In genomic region chr20:35172434-35172806, GRCh38 we compare ENCODE assay signal across 8 cellular contexts. TPM values are rescaled to one million over a fixed set of nuclear protein-coding genes. Genes with fewer than 3 reads are reported as not detected.
DNase-seq lines count a peak whose midpoint lies in the region; ATAC-seq and TF ChIP-seq lines count a peak whose summit lies in the region.

No MANE protein-coding gene starts in this region.

- H3F3A ChIP-seq in PC-3 (ENCODE audit: low read length, unreplicated experiment) = no peaks in the 10 kb centered on the region

- POLR2A ChIA-PET in PC-3 (lab: Charles Lee; ENCODE audit: unreplicated experiment) = no interaction called here

- no peaks in the 10 kb centered on the region; the same call in none of the 2 replicates for H3K4me1 ChIP-seq in BE2C
- peaks cover 19% of the 10 kb centered on the region for H3K4me1 ChIP-seq in PC-3 (ENCODE audit: insufficient read depth, low read length)
- no peaks in the 10 kb centered on the region for H3K4me1 ChIP-seq in endocrine pancreas (ENCODE audit: control insufficient read depth, insufficient read depth, low read length)
- peaks cover 0 to 5% of the 10 kb centered on the region in 2 donors for H3K4me1 ChIP-seq in neuronal stem cell (ENCODE audit: control insufficient read depth in 2 of 2, insufficient read depth in 1 of 2, low read depth in 1 of 2, low read length in 2 of 2)

- H2AFZ ChIP-seq in PC-3 (ENCODE audit: low read length) (peak overlapping the region; percentile 84), neuronal stem cell (ENCODE audit: low read length) (no peak overlapping the region)

- CTCF ChIA-PET in PC-3 (lab: Charles Lee) = no interaction called here

- H3K79me1 ChIP-seq in neuronal stem cell (ENCODE audit: low read depth, low read length) = no peaks in the 10 kb centered on the region

- intact Hi-C loops in PC-3 (cut with micrococcal nuclease) = no loop called here

- H3K27ac ChIP-seq in PC-3 (ENCODE audit: low read length) = no peak overlapping the region
- H3K27ac ChIP-seq in neuronal stem cell (replicated peaks; ENCODE audit: low read length) = no peak overlapping the region

- H2BK120ac ChIP-seq in neuronal stem cell (ENCODE audit: low read depth, low read length) = no peak overlapping the region

- TF ChIP-seq CTCF in BE2C (IDR thresholded peaks at IDR 0.05; ENCODE audit: low read depth, low read length) (no peak), PC-3 (conservative IDR thresholded peaks at IDR 0.05; ENCODE audit: low read depth, low read length) (no peak)

- ATAC-seq in PC-3 = no peak
- no peak for ATAC-seq in HG03280 (IDR thresholded peaks at IDR 0.05; ENCODE audit: unreplicated experiment)
- no peak for ATAC-seq in GM19035 (IDR thresholded peaks at IDR 0.05; ENCODE audit: unreplicated experiment)

- no peak overlapping the region for H2BK12ac ChIP-seq in neuronal stem cell (ENCODE audit: low read length)

- H3K4me2 ChIP-seq in PC-3 (ENCODE audit: low read length) (peak overlapping the region; percentile 89), neuronal stem cell (ENCODE audit: insufficient read depth, low read length, poor library complexity, severe bottlenecking) (peak overlapping the region; percentile 53)

- H3K9me3 ChIP-seq in BE2C (no peaks in the 10 kb centered on the region), PC-3 (ENCODE audit: low read length) (no peaks in the 10 kb centered on the region), endocrine pancreas (ENCODE audit: control insufficient read depth, low read length) (no peaks in the 10 kb centered on the region), neuronal stem cell (replicated peaks in 1 of 2; ENCODE audit: control insufficient read depth in 2 of 2, insufficient read depth in 1 of 2, low read depth in 1 of 2, low read length in 2 of 2) (no peaks in the 10 kb centered on the region)

- peak overlapping the region; percentile 47 for H3K4me3 ChIP-seq in BE2C (ENCODE audit: low read depth, low read length)
- H3K4me3 ChIP-seq in PC-3 (ENCODE audit: low read length) = peak overlapping the region; percentile 72
- peak overlapping the region; percentile 39 for H3K4me3 ChIP-seq in endocrine pancreas (ENCODE audit: control insufficient read depth, insufficient read depth, low read length)
- no peak overlapping the region for H3K4me3 ChIP-seq in neuronal stem cell (ENCODE audit: low read length in 2 of 2)

- no peak overlapping the region for H3K23ac ChIP-seq in neuronal stem cell (ENCODE audit: low read depth, low read length, poor library complexity)

- DNase-seq in BE2C = no peak
- no peak for DNase-seq in PC-3
- DNase-seq in neuronal stem cell (ENCODE audit: low spot score) = no peak
- no peak for DNase-seq in activated CD4-positive, alpha-beta T cell treated with anti-CD3 and anti-CD28 coated beads for 1 hour
- no peak for DNase-seq in LoVo (ENCODE audit: low spot score)

- no peak overlapping the region for H2AK5ac ChIP-seq in neuronal stem cell (ENCODE audit: low read depth, low read length)

- H4K8ac ChIP-seq in neuronal stem cell (ENCODE audit: low read depth, low read length) = no peak overlapping the region

- H3K9ac ChIP-seq in PC-3 (ENCODE audit: low read length) = peak overlapping the region; percentile 52
- H3K9ac ChIP-seq in endocrine pancreas (ENCODE audit: control insufficient read depth, insufficient read depth, low read length) = no peak overlapping the region
- H3K9ac ChIP-seq in neuronal stem cell (ENCODE audit: low read depth, low read length, poor library complexity) = no peak overlapping the region

- no peak overlapping the region for H3K14ac ChIP-seq in neuronal stem cell (ENCODE audit: low read length)

- H3K27me3 ChIP-seq in BE2C (no peaks in the 10 kb centered on the region), PC-3 (ENCODE audit: low read length) (no peaks in the 10 kb centered on the region), endocrine pancreas (ENCODE audit: control insufficient read depth, insufficient read depth, low read length) (no peaks in the 10 kb centered on the region), neuronal stem cell (ENCODE audit: control insufficient read depth in 3 of 3, insufficient read depth in 3 of 3, low read depth in 1 of 3, low read length in 3 of 3) (peaks cover 0 to 41% (median 0%) of the 10 kb centered on the region in 3 experiments)

- WGBS in neuronal stem cell (ENCODE audit: extremely low coverage in 2 of 2, insufficient read length in 2 of 2, insufficient replicate concordance in 1 of 2), 2 donors = no CpG with 5 or more reads among the region's 3 CpGs

- no peaks in the 10 kb centered on the region for H3K9me2 ChIP-seq in PC-3 (replicated peaks; ENCODE audit: low read length)

- no peak overlapping the region for H2BK5ac ChIP-seq in neuronal stem cell (ENCODE audit: low read length)

- H3K36me3 ChIP-seq in BE2C (no peaks in the 10 kb centered on the region), PC-3 (ENCODE audit: low read depth, low read length) (no peaks in the 10 kb centered on the region), endocrine pancreas (ENCODE audit: control insufficient read depth, insufficient read depth, low read length) (no peaks in the 10 kb centered on the region), neuronal stem cell (replicated peaks in 1 of 2; ENCODE audit: control insufficient read depth in 2 of 2, insufficient read depth in 2 of 2, low read length in 2 of 2) (no peaks in the 10 kb centered on the region)

- H3K18ac ChIP-seq in neuronal stem cell (ENCODE audit: low read length) = no peak overlapping the region

- no peak overlapping the region for H2BK15ac ChIP-seq in neuronal stem cell (ENCODE audit: low read length)

- H4K91ac ChIP-seq in neuronal stem cell (ENCODE audit: low read depth, low read length, poor library complexity) = no peak overlapping the region

- no peaks in the 10 kb centered on the region for H3K79me2 ChIP-seq in PC-3 (ENCODE audit: low read length)

- H3K4ac ChIP-seq in neuronal stem cell (ENCODE audit: low read length) = no peak overlapping the region

- no peaks in the 10 kb centered on the region for H4K20me1 ChIP-seq in PC-3 (ENCODE audit: low read length)

- no TSS peak for BruUV-seq in PC-3 (replicated peaks; lab: Mats Ljungman, UMichigan)

RNA-seq across cellular contexts. Expression of gene PROCR, which starts 0.5 kb away (rescaled TPM):
- polyA plus RNA-seq in BE2C (2012; ENCODE audit: insufficient read depth, insufficient read length, low read depth) = 13.2 TPM
- 45.4 and 55.7 TPM in 2 replicates for total RNA-seq in PC-3 (2014; rRNA removed)
- polyA plus RNA-seq in neuronal stem cell (2013, experiment 1 of 2) = 2.6 TPM
- polyA plus RNA-seq in neuronal stem cell (2013, experiment 2 of 2) = 2.7 TPM

RNA-seq across cellular contexts. Expression of gene EDEM2, which starts 25.3 kb away (rescaled TPM):
- polyA plus RNA-seq in BE2C (2012; ENCODE audit: insufficient read depth, insufficient read length, low read depth) = 11.8 TPM
- 22.2 and 28.5 TPM in 2 replicates for total RNA-seq in PC-3 (2014; rRNA removed)
- polyA plus RNA-seq in neuronal stem cell (2013, experiment 1 of 2) = 11.0 TPM
- 10.4 TPM for polyA plus RNA-seq in neuronal stem cell (2013, experiment 2 of 2)

RNA-seq across cellular contexts. Expression of gene MMP24, which starts 54.1 kb away (rescaled TPM):
- polyA plus RNA-seq in BE2C (2012; ENCODE audit: insufficient read depth, insufficient read length, low read depth) = 15.3 TPM
- total RNA-seq in PC-3 (2014; rRNA removed) = 0.52 and 0.91 TPM in 2 replicates
- 0.43 TPM for polyA plus RNA-seq in neuronal stem cell (2013, experiment 1 of 2)
- 0.42 TPM for polyA plus RNA-seq in neuronal stem cell (2013, experiment 2 of 2)

Comparison
In these comparisons a context has a peak if more than half of its experiments do, and no peak if none do; other contexts are left out.
1. H3K4me3 ChIP-seq: peak in BE2C (single experiment), PC-3 (single experiment) and endocrine pancreas (single experiment); none in neuronal stem cell (0 of 2).